Comparison of ENCODE assay signal across 8 cellular contexts in genomic region chr11:116193321-116194114, GRCh38.
A peak's percentile ranks its signal among the peaks of the same experiment; 100 is the strongest.
DNase-seq lines count a peak whose midpoint lies in the region; ATAC-seq, FAIRE-seq and TF ChIP-seq lines count a peak whose summit lies in the region.

No MANE protein-coding gene starts in this region.

- no peak overlapping the region for H3K27ac Mint-ChIP-seq in naive thymus-derived CD4-positive, alpha-beta T cell

- no peak for DNase-seq in GM12892 (ENCODE audit: insufficient read length)
- peak in 1 of 2 donors; percentile 50 for DNase-seq in heart right ventricle
- DNase-seq in posterior cingulate gyrus = peak in 8 of 10 donors; percentile 26 to 92 (median 51)
- DNase-seq in globus pallidus (ENCODE audit: low spot score) = no peak
- no peak for DNase-seq in GM19240 (ENCODE audit: insufficient read length, low spot score)
- DNase-seq in naive thymus-derived CD4-positive, alpha-beta T cell = no peak
- DNase-seq in OCI-M1 (lab: John Stamatoyannopoulos, UW) = no peak

- peak overlapping the region in 5 of 10 donors; percentile 54 to 73 (median 70) for H3K27ac ChIP-seq in heart right ventricle
- H3K27ac ChIP-seq in naive thymus-derived CD4-positive, alpha-beta T cell (ENCODE audit: low read depth, low read length) = no peak overlapping the region

- no peaks in the 10 kb centered on the region for H3K36me3 Mint-ChIP-seq in naive thymus-derived CD4-positive, alpha-beta T cell

- 3 to 4% methylated on average over 34 of the region's 34 CpGs for WGBS in heart right ventricle, 2 donors

- CTCF ChIA-PET in naive thymus-derived CD4-positive, alpha-beta T cell (lab: Charles Lee) = no interaction called here

- intact Hi-C loops in heart right ventricle (cut with DNase I) (no loop called here), posterior cingulate gyrus (cut with DNase I) (no loop called here)
- intact Hi-C loops in naive thymus-derived CD4-positive, alpha-beta T cell (cut with micrococcal nuclease) = no loop called here

- ATAC-seq in SK-N-SH treated with all-trans-retinoic acid at 6 μM for 48 hours (peak; percentile 87), heart right ventricle (peak; percentile 38 to 90 (median 76))
- no peak for ATAC-seq in naive thymus-derived CD4-positive, alpha-beta T cell

- peaks cover 0 to 20% (median 13%) of the 10 kb centered on the region in 9 donors for H3K4me1 ChIP-seq in heart right ventricle
- no peaks in the 10 kb centered on the region for H3K4me1 ChIP-seq in naive thymus-derived CD4-positive, alpha-beta T cell (ENCODE audit: control insufficient read depth in 2 of 2, insufficient read depth in 2 of 2, low read length in 2 of 2)

- peak; percentile 54 for FAIRE-seq in GM12892 (lab: Jason Lieb, UNC)

- peaks cover 0 to 9% (median 2%) of the 10 kb centered on the region in 11 donors for H3K9me3 Mint-ChIP-seq in naive thymus-derived CD4-positive, alpha-beta T cell

- peaks cover 0 to 37% (median 20%) of the 10 kb centered on the region in 7 donors for H3K27me3 ChIP-seq in heart right ventricle
- H3K27me3 ChIP-seq in naive thymus-derived CD4-positive, alpha-beta T cell (ENCODE audit: control insufficient read depth in 2 of 2, insufficient read depth in 2 of 2, low read length in 2 of 2) = peaks cover 0 to 5% of the 10 kb centered on the region in 2 donors

- H3K4me3 ChIP-seq in heart right ventricle = peak overlapping the region; percentile 11 to 61 (median 50)
- no peak overlapping the region for H3K4me3 ChIP-seq in naive thymus-derived CD4-positive, alpha-beta T cell (ENCODE audit: low read length)

- TF ChIP-seq POLR2A in GM12892 (IDR thresholded peaks at IDR 0.05; ENCODE audit: low read depth, low read length) = no peak

- H3K4me3 Mint-ChIP-seq in naive thymus-derived CD4-positive, alpha-beta T cell = peak overlapping the region in 3 of 10 donors; percentile 1 to 61 (median 18)

- TF ChIP-seq CTCF in heart right ventricle (IDR thresholded peaks at IDR 0.05) = peak in 3 of 9 donors; percentile 14 to 31 (median 24)

- no peaks in the 10 kb centered on the region for H3K36me3 ChIP-seq in heart right ventricle
- H3K36me3 ChIP-seq in naive thymus-derived CD4-positive, alpha-beta T cell (ENCODE audit: control insufficient read depth in 2 of 3, insufficient read depth in 3 of 3, low read length in 3 of 3) = no peaks in the 10 kb centered on the region

- peaks cover 28 to 70% (median 55%) of the 10 kb centered on the region in 5 donors for H3K27me3 Mint-ChIP-seq in naive thymus-derived CD4-positive, alpha-beta T cell

- H3K4me1 Mint-ChIP-seq in naive thymus-derived CD4-positive, alpha-beta T cell = peaks cover 0 to 8% (median 0%) of the 10 kb centered on the region in 7 donors

- H3K9me3 ChIP-seq in heart right ventricle = no peaks in the 10 kb centered on the region
- no peaks in the 10 kb centered on the region for H3K9me3 ChIP-seq in naive thymus-derived CD4-positive, alpha-beta T cell (ENCODE audit: control insufficient read depth in 2 of 3, low read length in 3 of 3)

- POLR2A ChIA-PET in naive thymus-derived CD4-positive, alpha-beta T cell (lab: Charles Lee) = no interaction called here

TF ChIP-seq in SK-N-SH treated with all-trans-retinoic acid at 6 μM for 48 hours, 23 proteins besides CTCF, POLR2A, EP300 and RAD21:
- TF ChIP-seq ISL1 (CRISPR knock-in tag; IDR thresholded peaks at IDR 0.05) = no peak
- TF ChIP-seq ZNF70 (CRISPR knock-in tag; IDR thresholded peaks at IDR 0.05) = no peak
- peak; percentile 77; the same call in 1 of the 2 replicates for TF ChIP-seq PATZ1 (CRISPR knock-in tag; IDR thresholded peaks at IDR 0.05; ENCODE audit: borderline replicate concordance)

Comparison
In these comparisons a context has a peak if more than half of its experiments do, and no peak if none do; other contexts are left out.
1. DNase-seq: peak in posterior cingulate gyrus (8 of 10); none in GM12892 (single experiment), globus pallidus (single experiment), GM19240 (single experiment), naive thymus-derived CD4-positive, alpha-beta T cell (0 of 9) and OCI-M1 (single experiment).